In the genomic region with DNA sequence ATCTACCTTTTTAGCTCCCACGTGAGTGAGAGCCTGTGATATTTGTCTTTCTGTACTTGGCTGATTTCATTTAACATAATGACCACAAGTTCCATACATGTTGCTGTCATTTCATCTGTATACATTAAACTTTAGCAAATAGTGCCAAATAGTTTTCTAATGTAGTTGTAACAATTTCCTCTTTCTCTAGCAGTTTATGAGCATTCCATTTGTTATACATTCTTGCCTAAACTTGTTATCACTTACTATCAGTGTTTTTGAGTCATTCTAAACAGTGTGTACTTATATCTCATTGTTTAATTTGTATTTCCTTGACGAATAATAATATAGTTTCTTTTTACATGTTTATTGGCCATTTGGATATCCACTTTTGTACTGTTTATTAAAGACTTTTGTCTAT, we compare ENCODE assay signal across 20 cellular contexts.
A peak's percentile ranks its signal among the peaks of the same experiment; 100 is the strongest.
DNase-seq lines count a peak whose midpoint lies in the region; ATAC-seq, FAIRE-seq and TF ChIP-seq lines count a peak whose summit lies in the region.
"Had no signal": no experiment of that assay in that cellular context is flagged by ENCODE, and none has a peak within 500 bp of the region (broad histone marks: within the 10 kb centered on the region; RNA-seq: fewer than 3 reads in every experiment).

No MANE protein-coding gene starts in this region.

- no peaks in the 10 kb centered on the region for H3K4me1 ChIP-seq in A549
- peaks cover 12% of the 10 kb centered on the region for H3K4me1 ChIP-seq in RWPE2 (ENCODE audit: insufficient read depth, poor library complexity, severe bottlenecking)
- peaks cover 13% of the 10 kb centered on the region for H3K4me1 ChIP-seq in foreskin keratinocyte
- H3K4me1 ChIP-seq: HAP-1 had no signal

- FAIRE-seq in A549 (lab: Jason Lieb, UNC): peak; percentile 28
- FAIRE-seq in urothelium cell line (lab: Jason Lieb, UNC): peak; percentile 44
- FAIRE-seq: GM12878, H1 had no signal

- H3K4me2 ChIP-seq in A549: no peak overlapping the region
- H3K4me2 ChIP-seq: BLaER1 treated with 17β-estradiol and CSF1 and Interleukin-3, amounts not matched to agents 10 nM and 100 nM had no signal

- H3K4me1 Mint-ChIP-seq in activated T-helper 17 cell treated with anti-CD3 and anti-CD28 coated beads, Interleukin-2, amount 50 U/mL, for 72 hours: no peaks in the 10 kb centered on the region
- H3K4me1 Mint-ChIP-seq: B cell had no signal

- TF ChIP-seq CTCF in A549 (IDR thresholded peaks at IDR 0.05) (no peak), RWPE2 (IDR thresholded peaks at IDR 0.05; ENCODE audit: poor library complexity, severe bottlenecking) (no peak), foreskin keratinocyte (conservative IDR thresholded peaks at IDR 0.05) (no peak)

- CTCF ChIA-PET in A549 (lab: Yijun Ruan, JAX): no interaction called here

- no peaks in the 10 kb centered on the region for H3K36me3 Mint-ChIP-seq in activated T-helper 17 cell treated with anti-CD3 and anti-CD28 coated beads, Interleukin-2, amount 50 U/mL, for 72 hours (ENCODE audit: low read depth)
- H3K36me3 Mint-ChIP-seq: CD8-positive, alpha-beta T cell had no signal

- H3K4me3 ChIP-seq in A549: no peak overlapping the region
- H3K4me3 ChIP-seq in RWPE2 (ENCODE audit: severe bottlenecking): no peak overlapping the region
- H3K4me3 ChIP-seq: BLaER1 treated with 17β-estradiol and CSF1 and Interleukin-3, amounts not matched to agents 10 nM and 100 nM; GM12878; HAP-1 had no signal

- no peak overlapping the region for H3K4me3 Mint-ChIP-seq in activated T-helper 17 cell treated with anti-CD3 and anti-CD28 coated beads, Interleukin-2, amount 50 U/mL, for 72 hours
- H3K4me3 Mint-ChIP-seq: B cell; CD8-positive, alpha-beta T cell had no signal

- H3K9me3 Mint-ChIP-seq in activated T-helper 17 cell treated with anti-CD3 and anti-CD28 coated beads, Interleukin-2, amount 50 U/mL, for 72 hours: no peaks in the 10 kb centered on the region
- H3K9me3 Mint-ChIP-seq: CD8-positive, alpha-beta T cell had no signal

- POLR2A ChIA-PET in A549 (lab: Yijun Ruan, JAX): no interaction called here

- WGBS in A549 (ENCODE audit: missing lambda C conversion rate): 2% methylated on average over 2 of the region's 2 CpGs

- DNase-seq in A549 (ENCODE audit: low read depth in 1 of 2, low spot score in 1 of 2): no peak
- no peak for DNase-seq in RWPE2 (ENCODE audit: low spot score)
- peak; percentile 67 to 68 for DNase-seq in foreskin keratinocyte
- no peak for DNase-seq in urothelium cell line (ENCODE audit: low spot score)
- DNase-seq in NCI-H1436 treated with DMSO at 0.1 percent for 48 hours (lab: John Stamatoyannopoulos, UW): no peak
- DNase-seq: 8988T; CD8-positive, alpha-beta T cell; COR-L47; DMS 273 treated with DMSO at 0.1 percent for 48 hours; DMS53; DND-41; EL had no signal

- H3K27ac ChIP-seq in A549 (no peak overlapping the region), RWPE2 (ENCODE audit: poor library complexity, severe bottlenecking) (peak overlapping the region; percentile 40), foreskin keratinocyte (no peak overlapping the region)
- H3K27ac ChIP-seq: BLaER1 treated with 17β-estradiol and CSF1 and Interleukin-3, amounts not matched to agents 10 nM and 100 nM; HL-60 had no signal

- no peak for TF ChIP-seq EP300 in A549 (IDR thresholded peaks at IDR 0.05)

- no peaks in the 10 kb centered on the region for H3K9me3 ChIP-seq in A549
- no peaks in the 10 kb centered on the region for H3K9me3 ChIP-seq in RWPE2 (ENCODE audit: severe bottlenecking)
- H3K9me3 ChIP-seq: BLaER1 treated with 17β-estradiol and CSF1 and Interleukin-3, amounts not matched to agents 10 nM and 100 nM; HAP-1 had no signal

- ATAC-seq in A549 (no peak), RWPE2 (ENCODE audit: low read depth) (peak; percentile 86), foreskin keratinocyte (peak; percentile 81), HG02623 (IDR thresholded peaks at IDR 0.05; ENCODE audit: unreplicated experiment) (no peak)
- no peak for ATAC-seq in activated T-helper 17 cell treated with anti-CD3 and anti-CD28 coated beads, Interleukin-2, amount 50 U/mL, for 72 hours (replicated peaks)
- ATAC-seq: CD8-positive, alpha-beta T cell; GM12878 had no signal

- H3K27me3 ChIP-seq in RWPE2 (ENCODE audit: insufficient read depth, poor library complexity, severe bottlenecking) (no peaks in the 10 kb centered on the region), foreskin keratinocyte (no peaks in the 10 kb centered on the region)
- H3K27me3 ChIP-seq: BLaER1 treated with 17β-estradiol and CSF1 and Interleukin-3, amounts not matched to agents 10 nM and 100 nM had no signal

- H3K27me3 Mint-ChIP-seq in activated T-helper 17 cell treated with anti-CD3 and anti-CD28 coated beads, Interleukin-2, amount 50 U/mL, for 72 hours: no peaks in the 10 kb centered on the region

- H3K36me3 ChIP-seq in RWPE2 (ENCODE audit: low read depth): no peaks in the 10 kb centered on the region
- H3K36me3 ChIP-seq: BLaER1 treated with 17β-estradiol and CSF1 and Interleukin-3, amounts not matched to agents 10 nM and 100 nM; HAP-1 had no signal

- no peak overlapping the region for H3K27ac Mint-ChIP-seq in activated T-helper 17 cell treated with anti-CD3 and anti-CD28 coated beads, Interleukin-2, amount 50 U/mL, for 72 hours
- H3K27ac Mint-ChIP-seq: B cell; CD8-positive, alpha-beta T cell had no signal

- no peak for TF ChIP-seq POLR2A in A549 (IDR thresholded peaks at IDR 0.05; ENCODE audit: low read length)

- TF ChIP-seq RAD21 in A549 (conservative IDR thresholded peaks at IDR 0.05 in 1 of 2, IDR thresholded peaks at IDR 0.05 in 1 of 2): no peak

TF ChIP-seq in A549, 52 proteins besides CTCF, POLR2A, EP300 and RAD21:
- TF ChIP-seq EHF (CRISPR knock-in tag; IDR thresholded peaks at IDR 0.05) (no peak), CBX2 (IDR thresholded peaks at IDR 0.05; ENCODE audit: borderline replicate concordance, low read depth) (no peak), HMGXB4 (CRISPR knock-in tag; IDR thresholded peaks at IDR 0.05; ENCODE audit: borderline replicate concordance) (no peak), ESRRA (IDR thresholded peaks at IDR 0.05; ENCODE audit: borderline replicate concordance, low read length) (no peak), NR3C1 (IDR thresholded peaks at IDR 0.05) (no peak), ZFP36 (IDR thresholded peaks at IDR 0.05; ENCODE audit: borderline replicate concordance, partially characterized antibody) (no peak), HOXB13 (CRISPR knock-in tag; IDR thresholded peaks at IDR 0.05; ENCODE audit: low read depth) (no peak), ATOH8 (CRISPR knock-in tag; IDR thresholded peaks at IDR 0.05; ENCODE audit: low read depth) (no peak), PHF8 (IDR thresholded peaks at IDR 0.05; ENCODE audit: borderline replicate concordance, low read depth) (no peak), ZC3H11A (IDR thresholded peaks at IDR 0.05) (no peak), FOXS1 (CRISPR knock-in tag; IDR thresholded peaks at IDR 0.05) (no peak), KDM5A (IDR thresholded peaks at IDR 0.05) (no peak), GATA3 (IDR thresholded peaks at IDR 0.05; ENCODE audit: borderline replicate concordance) (no peak)
TF ChIP-seq in A549: peak in this region for 0.

Comparison
In these comparisons a context has a peak if more than half of its experiments do, and no peak if none do; other contexts are left out.
1. ATAC-seq: peak in RWPE2 (single experiment) and foreskin keratinocyte (single experiment); none in A549 (0 of 2), activated T-helper 17 cell treated with anti-CD3 and anti-CD28 coated beads, Interleukin-2, amount 50 U/mL, for 72 hours (single experiment) and HG02623 (single experiment).
2. DNase-seq: peak in foreskin keratinocyte (2 of 2); none in A549 (0 of 2), RWPE2 (single experiment), urothelium cell line (single experiment) and NCI-H1436 treated with DMSO at 0.1 percent for 48 hours (single experiment).